Comparison of ENCODE assay signal across 1 cellular context in genomic region chrX:131711478-131711867, GRCh38.
TF ChIP-seq lines count a peak whose summit lies in the region.

No MANE protein-coding gene starts in this region.

TF ChIP-seq in WTC11, 78 proteins besides CTCF, POLR2A, EP300 and RAD21 (continued from another document):
- TF ChIP-seq AFF4 (CRISPR knock-in tag; IDR thresholded peaks at IDR 0.05; ENCODE audit: borderline replicate concordance): no peak
- no peak for TF ChIP-seq ELF4 (CRISPR knock-in tag; IDR thresholded peaks at IDR 0.05; ENCODE audit: low read depth)
- no peak for TF ChIP-seq GTF2I (CRISPR knock-in tag; conservative IDR thresholded peaks at IDR 0.05)
- no peak for TF ChIP-seq NFYB (CRISPR knock-in tag; conservative IDR thresholded peaks at IDR 0.05; ENCODE audit: low read depth)
- TF ChIP-seq TEAD1 (CRISPR knock-in tag; IDR thresholded peaks at IDR 0.05): no peak
- TF ChIP-seq ATF2 (CRISPR knock-in tag; IDR thresholded peaks at IDR 0.05; ENCODE audit: borderline replicate concordance, low read depth): no peak
- no peak for TF ChIP-seq ZNF219 (CRISPR knock-in tag; IDR thresholded peaks at IDR 0.05; ENCODE audit: borderline replicate concordance)
